Comparison of ENCODE assay signal across 25 cellular contexts in genomic region chr1:219797683-219798082, GRCh38.
DNase-seq lines count a peak whose midpoint lies in the region; ATAC-seq, FAIRE-seq and TF ChIP-seq lines count a peak whose summit lies in the region.
"Had no signal": no experiment of that assay in that cellular context is flagged by ENCODE, and none has a peak within 500 bp of the region (broad histone marks: within the 10 kb centered on the region; RNA-seq: fewer than 3 reads in every experiment).

No MANE protein-coding gene starts in this region.

- in situ Hi-C loops in K562 (cut with MboI): no loop called here

- no peak overlapping the region for H2AFZ ChIP-seq in OCI-LY3 (ENCODE audit: low read depth, low read length)
- no peak overlapping the region for H2AFZ ChIP-seq in K562 (ENCODE audit: low read depth, low read length)
- H2AFZ ChIP-seq in keratinocyte (ENCODE audit: control insufficient read depth, low read length): no peak overlapping the region

- TF ChIP-seq EP300 in A549 (IDR thresholded peaks at IDR 0.05) (no peak), K562 (IDR thresholded peaks at IDR 0.05; ENCODE audit: low read length) (no peak)

- H3K9me1 ChIP-seq in K562 (ENCODE audit: control insufficient read depth, insufficient read depth, low read length): no peaks in the 10 kb centered on the region
- no peaks in the 10 kb centered on the region for H3K9me1 ChIP-seq in keratinocyte (ENCODE audit: control insufficient read depth, extremely low read depth, insufficient read depth, low read length)

- dilution Hi-C loops in keratinocyte (cut with MboI; ENCODE audit: extremely low pct_ligation_motif_present, low sequenced_read_pairs): no loop called here

- TF ChIP-seq POLR2A in A549 (IDR thresholded peaks at IDR 0.05; ENCODE audit: low read length) (no peak), K562 (conservative IDR thresholded peaks at IDR 0.05) (no peak)

- H4K20me1 ChIP-seq in OCI-LY3 (ENCODE audit: insufficient read depth, low read length) (no peaks in the 10 kb centered on the region), K562 (replicated peaks; ENCODE audit: control insufficient read depth, insufficient read depth, low read length) (no peaks in the 10 kb centered on the region), keratinocyte (ENCODE audit: control insufficient read depth, extremely low read depth, insufficient read depth, low read length) (no peaks in the 10 kb centered on the region)
- H4K20me1 ChIP-seq: BLaER1 had no signal

- no peak for TF ChIP-seq CTCF in A549 (IDR thresholded peaks at IDR 0.05)
- no peak for TF ChIP-seq CTCF in OCI-LY3 (IDR thresholded peaks at IDR 0.05; ENCODE audit: low read depth, low read length)
- TF ChIP-seq CTCF in K562 (IDR thresholded peaks at IDR 0.05 in 2 of 3, conservative IDR thresholded peaks at IDR 0.05 in 1 of 3; ENCODE audit: insufficient read depth in 2 of 3, low read depth in 1 of 3, low read length in 3 of 3): no peak
- no peak for TF ChIP-seq CTCF in keratinocyte (optimal IDR thresholded peaks at IDR 0.05 in 1 of 3, IDR thresholded peaks at IDR 0.05 in 1 of 3, conservative IDR thresholded peaks at IDR 0.05 in 1 of 3; ENCODE audit: extremely low read depth in 1 of 3, insufficient read depth in 2 of 3, low read length in 3 of 3)

- H3K4me1 ChIP-seq in A549: no peaks in the 10 kb centered on the region
- H3K4me1 ChIP-seq in OCI-LY3 (ENCODE audit: low read length): peaks cover 71% of the 10 kb centered on the region
- H3K4me1 ChIP-seq in K562 (replicated peaks in 1 of 2; ENCODE audit: control insufficient read depth in 2 of 2, insufficient read depth in 2 of 2, low read length in 2 of 2): no peaks in the 10 kb centered on the region; a peak in 1 of 5 replicates
- peaks cover 7% of the 10 kb centered on the region for H3K4me1 ChIP-seq in keratinocyte (ENCODE audit: control insufficient read depth, extremely low read depth, insufficient read depth, low read length)

- WGBS in A549 (ENCODE audit: missing lambda C conversion rate): 33% methylated on average over 2 of the region's 2 CpGs
- WGBS in K562 (ENCODE audit: insufficient coverage, low coverage, missing lambda C conversion rate): 0% methylated on average over 2 of the region's 2 CpGs

- POLR2A ChIA-PET in A549 (lab: Yijun Ruan, JAX) (no interaction called here), K562 (lab: Yijun Ruan, JAX) (no interaction called here), HEK293T (lab: Yijun Ruan, JAX) (no interaction called here)

- TF ChIP-seq RAD21 in A549 (conservative IDR thresholded peaks at IDR 0.05 in 1 of 2, IDR thresholded peaks at IDR 0.05 in 1 of 2): no peak
- TF ChIP-seq RAD21 in K562 (CRISPR knock-in tag; conservative IDR thresholded peaks at IDR 0.05 in 1 of 2, IDR thresholded peaks at IDR 0.05 in 1 of 2): no peak

- H3K27me3 ChIP-seq in OCI-LY3 (ENCODE audit: low read depth, low read length): no peaks in the 10 kb centered on the region
- peaks cover 0 to 4% of the 10 kb centered on the region in 2 experiments; a peak in 1 of 5 replicates for H3K27me3 ChIP-seq in K562 (ENCODE audit: control insufficient read depth in 2 of 2, insufficient read depth in 2 of 2, low read length in 2 of 2)
- no peaks in the 10 kb centered on the region for H3K27me3 ChIP-seq in keratinocyte (ENCODE audit: control insufficient read depth, extremely low read depth, insufficient read depth, low read length)
- H3K27me3 ChIP-seq: BLaER1 had no signal

- FAIRE-seq in A549 (lab: Jason Lieb, UNC) (no peak), K562 (lab: Jason Lieb, UNC) (no peak), keratinocyte (lab: Jason Lieb, UNC) (no peak)
- FAIRE-seq: GM18507 had no signal

- DNase-seq in A549 (ENCODE audit: low read depth in 1 of 2, low spot score in 1 of 2) (no peak), K562 (ENCODE audit: extremely low read depth in 1 of 4, low spot score in 3 of 4) (no peak), keratinocyte (ENCODE audit: low read depth, low spot score) (no peak), HEK293T (ENCODE audit: extremely low spot score) (no peak)
- no peak for DNase-seq in central memory CD4-positive, alpha-beta T cell
- DNase-seq: 8988T; CD4-positive, CD25-positive, alpha-beta regulatory T cell; DMS153; H7; Kasumi-1; NCI-H1092 treated with DMSO at 0.1 percent for 48 hours; NCI-H1436; NCI-H187 treated with DMSO at 0.1 percent for 48 hours; NCI-H2107; NCI-H446; NCI-H524 treated with DMSO at 0.1 percent for 48 hours; NCI-H82; NK-92 treated with Interleukin-12 subunit alpha and Interleukin-12 subunit beta, amount 100 ng/mL, for 24 hours; RPMI8226; SHP77 had no signal

- H3K4me3 ChIP-seq in A549 (no peak overlapping the region), OCI-LY3 (ENCODE audit: low read length) (peak overlapping the region; percentile 7; the same call in 1 of the 2 replicates), K562 (no peak overlapping the region), keratinocyte (ENCODE audit: control insufficient read depth in 2 of 3, extremely low read depth in 1 of 3, insufficient read depth in 2 of 3, low read depth in 1 of 3, low read length in 3 of 3) (no peak overlapping the region)
- H3K4me3 ChIP-seq: BLaER1 had no signal

- H3K79me2 ChIP-seq in OCI-LY3 (ENCODE audit: low read length) (no peaks in the 10 kb centered on the region), K562 (ENCODE audit: control insufficient read depth, insufficient read depth, low read length) (no peaks in the 10 kb centered on the region), keratinocyte (ENCODE audit: control insufficient read depth, insufficient read depth, low read length) (no peaks in the 10 kb centered on the region)

- H3K9me3 ChIP-seq in A549 (no peaks in the 10 kb centered on the region), OCI-LY3 (ENCODE audit: insufficient read depth, low read length) (no peaks in the 10 kb centered on the region), K562 (replicated peaks; ENCODE audit: control insufficient read depth, insufficient read depth, low read depth, low read length) (no peaks in the 10 kb centered on the region), keratinocyte (ENCODE audit: control insufficient read depth, low read depth, low read length) (no peaks in the 10 kb centered on the region)
- H3K9me3 ChIP-seq: BLaER1 had no signal

- BruUV-seq in K562 (replicated peaks; lab: Mats Ljungman, UMichigan): no TSS peak

- intact Hi-C loops in K562 (cut with micrococcal nuclease): no loop called here

- peak overlapping the region; percentile 3; the same call in 1 of the 2 replicates for H3K9ac ChIP-seq in OCI-LY3 (ENCODE audit: low read length)
- H3K9ac ChIP-seq in K562 (ENCODE audit: insufficient read depth in 1 of 2, low read depth in 2 of 2, low read length in 2 of 2): no peak overlapping the region
- H3K9ac ChIP-seq in keratinocyte (ENCODE audit: control insufficient read depth, extremely low read depth, insufficient read depth, low read length): no peak overlapping the region
- H3K9ac ChIP-seq: BLaER1 had no signal

- CTCF ChIA-PET in A549 (lab: Yijun Ruan, JAX): interaction anchor here (1.3 to 2.2 kb wide), 2 partner anchors 12 to 14 kb away, joined by 3 to 13 read pairs; no protein-coding TSS in a partner anchor
- CTCF ChIA-PET in K562 (lab: Yijun Ruan, JAX; ENCODE audit: low intra/inter-chr PET ratio): interaction anchor here (0.8 kb wide), 1 partner anchor 1557 kb away, joined by 3 read pairs; no protein-coding TSS in a partner anchor
- CTCF ChIA-PET in HEK293T (lab: Yijun Ruan, JAX): interaction anchor here (0.7 kb wide), 1 partner anchor 10 kb away, joined by 3 read pairs; no protein-coding TSS in a partner anchor

- H3K4me2 ChIP-seq in A549: no peak overlapping the region
- H3K4me2 ChIP-seq in OCI-LY3 (ENCODE audit: low read length): peak overlapping the region; percentile 29
- H3K4me2 ChIP-seq in K562 (ENCODE audit: insufficient read depth, low read length): no peak overlapping the region
- H3K4me2 ChIP-seq in keratinocyte (ENCODE audit: control insufficient read depth, extremely low read depth, insufficient read depth, low read depth, low read length): peak overlapping the region; percentile 30
- H3K4me2 ChIP-seq: BLaER1 had no signal

- ATAC-seq in A549 (no peak), K562 (no peak), HG02884 (IDR thresholded peaks at IDR 0.05; ENCODE audit: unreplicated experiment) (no peak), HG03342 (IDR thresholded peaks at IDR 0.05; ENCODE audit: unreplicated experiment) (no peak)

- H3K27ac ChIP-seq in A549 (no peak overlapping the region), OCI-LY3 (ENCODE audit: low read length) (peak overlapping the region; percentile 77), K562 (ENCODE audit: extremely low read depth, low read depth, low read length) (no peak overlapping the region), keratinocyte (ENCODE audit: control insufficient read depth, insufficient read depth, low read length) (no peak overlapping the region)
- H3K27ac ChIP-seq: BLaER1 had no signal

- no peaks in the 10 kb centered on the region for H3K36me3 ChIP-seq in OCI-LY3 (replicated peaks; ENCODE audit: low read depth, low read length)
- no peaks in the 10 kb centered on the region for H3K36me3 ChIP-seq in K562 (ENCODE audit: control insufficient read depth, insufficient read depth, low read length)
- no peaks in the 10 kb centered on the region for H3K36me3 ChIP-seq in keratinocyte (ENCODE audit: control insufficient read depth in 2 of 2, extremely low read depth in 1 of 2, insufficient read depth in 2 of 2, low read length in 2 of 2)
- H3K36me3 ChIP-seq: BLaER1 had no signal

TF ChIP-seq in A549, 52 proteins besides CTCF, POLR2A, EP300 and RAD21:
- TF ChIP-seq PHF8 (IDR thresholded peaks at IDR 0.05; ENCODE audit: borderline replicate concordance, low read depth) (no peak), CHD2 (IDR thresholded peaks at IDR 0.05; ENCODE audit: low read length, partially characterized antibody) (no peak), KDM5A (IDR thresholded peaks at IDR 0.05) (no peak), MAFK (IDR thresholded peaks at IDR 0.05; ENCODE audit: partially characterized antibody) (peak; percentile 70)
TF ChIP-seq in A549: peak in this region for 1.

TF ChIP-seq in K562, 482 proteins besides CTCF, POLR2A, EP300 and RAD21 (continues in another document):
- no peak for TF ChIP-seq FOS (IDR thresholded peaks at IDR 0.05; ENCODE audit: extremely low read depth, insufficient read length)
- TF ChIP-seq MAFG (tag; conservative IDR thresholded peaks at IDR 0.05): peak; percentile 54
- no peak for TF ChIP-seq HNRNPH1 (optimal IDR thresholded peaks at IDR 0.05; ENCODE audit: low read depth, low read length)
- TF ChIP-seq NR2C1 (IDR thresholded peaks at IDR 0.05): no peak
- TF ChIP-seq NR2C1 (tag; IDR thresholded peaks at IDR 0.05): no peak

TF ChIP-seq in HEK293T, 16 proteins besides CTCF, POLR2A, EP300 and RAD21 (continues in another document):
- TF ChIP-seq ARNT (IDR thresholded peaks at IDR 0.05): no peak
- TF ChIP-seq ELF4 (IDR thresholded peaks at IDR 0.05): no peak
- TF ChIP-seq ZNF384 (IDR thresholded peaks at IDR 0.05): no peak
- no peak for TF ChIP-seq BHLHE40 (IDR thresholded peaks at IDR 0.05; ENCODE audit: borderline replicate concordance)
- TF ChIP-seq FOXM1 (IDR thresholded peaks at IDR 0.05; ENCODE audit: borderline replicate concordance): no peak
- no peak for TF ChIP-seq FOXK2 (IDR thresholded peaks at IDR 0.05)
- TF ChIP-seq TARDBP (IDR thresholded peaks at IDR 0.05): no peak
- no peak for TF ChIP-seq LEF1 (IDR thresholded peaks at IDR 0.05; ENCODE audit: borderline replicate concordance)
- no peak for TF ChIP-seq FOXA1 (IDR thresholded peaks at IDR 0.05)
- no peak for TF ChIP-seq L3MBTL2 (conservative IDR thresholded peaks at IDR 0.05)

Comparison
In these comparisons a context has a peak if more than half of its experiments do, and no peak if none do; other contexts are left out.
1. H3K4me2 ChIP-seq: peak in OCI-LY3 (single experiment) and keratinocyte (single experiment); none in A549 (single experiment) and K562 (single experiment).
2. Of the 35 proteins assayed by ChIP-seq in both K562 and A549: peak only in K562: none; only in A549: none; in both: MAFK; in neither: 34.